Comparison of ENCODE assay signal across 13 cellular contexts in the genomic region with DNA sequence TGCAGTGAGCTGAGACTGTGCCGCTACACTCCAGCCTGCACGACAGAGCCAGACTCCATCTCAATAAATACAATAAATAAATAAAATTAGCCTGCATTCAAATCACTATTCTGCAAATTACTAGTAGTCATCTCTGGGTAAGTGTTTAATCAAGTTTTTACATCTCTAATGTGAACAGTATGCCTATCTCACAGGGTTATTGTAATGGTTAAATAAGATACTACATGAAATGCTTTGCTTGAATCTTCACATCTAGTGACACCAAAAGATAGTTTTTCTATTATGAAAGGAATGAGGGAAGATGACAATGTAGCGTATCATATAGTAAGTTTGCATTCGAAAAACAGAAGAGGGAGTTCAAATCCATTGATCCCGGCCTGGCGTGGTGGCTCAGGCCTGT. TPM values are rescaled to one million over a fixed set of nuclear protein-coding genes. Genes with fewer than 3 reads are reported as not detected.
DNase-seq lines count a peak whose midpoint lies in the region; ATAC-seq and TF ChIP-seq lines count a peak whose summit lies in the region.
"Had no signal": no experiment of that assay in that cellular context is flagged by ENCODE, and none has a peak within 500 bp of the region (broad histone marks: within the 10 kb centered on the region; RNA-seq: fewer than 3 reads in every experiment).

No MANE protein-coding gene starts in this region.

- H3K4ac ChIP-seq in mesenchymal stem cell (ENCODE audit: low read depth in 1 of 2, low read length in 2 of 2): no peak overlapping the region

- H3K27ac ChIP-seq in mesenchymal stem cell (ENCODE audit: low read length, poor library complexity, severe bottlenecking): no peak overlapping the region

- H3K9me3 Mint-ChIP-seq in stimulated activated naive CD8-positive, alpha-beta T cell treated with anti-CD3 and anti-CD28 coated beads, Interleukin-15, Interleukin-2, amounts not matched to agents 100 ng/mL and 50 ng/mL, for 24 hours: no peaks in the 10 kb centered on the region
- no peaks in the 10 kb centered on the region for H3K9me3 Mint-ChIP-seq in WTC11

- TF ChIP-seq CTCF in WTC11 (IDR thresholded peaks at IDR 0.05): no peak

- peaks cover 17 to 45% of the 10 kb centered on the region in 2 experiments for H3K36me3 ChIP-seq in mesenchymal stem cell (ENCODE audit: control insufficient read depth in 1 of 2, insufficient read depth in 2 of 2, low read depth in 1 of 2, low read length in 2 of 2)

- H3K4me3 ChIP-seq in mesenchymal stem cell (ENCODE audit: insufficient read depth in 1 of 2, low read depth in 1 of 2, low read length in 2 of 2): peak overlapping the region in 1 of 2 experiments; percentile 93

- no peak overlapping the region for H3K14ac ChIP-seq in mesenchymal stem cell (ENCODE audit: low read length in 2 of 2)

- H3K79me1 ChIP-seq in mesenchymal stem cell (replicated peaks; ENCODE audit: low read length, poor library complexity, severe bottlenecking): peaks cover 15% of the 10 kb centered on the region

- CTCF ChIA-PET in WTC11 (lab: Charles Lee): interaction anchor here (0.9 to 3.1 kb wide), 18 partner anchors 10 to 267 kb away, joined by 3 to 44 read pairs (median 5); a partner anchor contains a TSS

- H3K9ac ChIP-seq in mesenchymal stem cell (ENCODE audit: low read length): peak overlapping the region; percentile 92

- H2BK120ac ChIP-seq in mesenchymal stem cell (ENCODE audit: low read depth, low read length): no peak overlapping the region

- H3K4me1 ChIP-seq in mesenchymal stem cell (ENCODE audit: control insufficient read depth, insufficient read depth, low read depth, low read length): peaks cover 12% of the 10 kb centered on the region

- no peak for DNase-seq in stimulated activated naive CD8-positive, alpha-beta T cell treated with anti-CD3 and anti-CD28 coated beads, Interleukin-15, Interleukin-2, amounts not matched to agents 100 U/mL and 50 U/mL, for 24 hours
- no peak for DNase-seq in WTC11 (ENCODE audit: low spot score)
- DNase-seq in mesenchymal stem cell: no peak
- DNase-seq in NCI-H187 treated with DMSO at 0.1 percent for 48 hours (lab: John Stamatoyannopoulos, UW): no peak
- no peak for DNase-seq in NCI-H146 treated with DMSO at 0.1 percent for 48 hours (lab: John Stamatoyannopoulos, UW; ENCODE audit: unreplicated experiment)
- DNase-seq: lower lobe of right lung; NCI-H345; stimulated activated naive CD4-positive, alpha-beta T cell treated with Interleukin-2 at 50 U/mL for 16 hours; WERI-Rb-1 had no signal

- peaks cover 57% of the 10 kb centered on the region for H3K4me1 Mint-ChIP-seq in stimulated activated naive CD8-positive, alpha-beta T cell treated with anti-CD3 and anti-CD28 coated beads, Interleukin-15, Interleukin-2, amounts not matched to agents 100 ng/mL and 50 ng/mL, for 24 hours (ENCODE audit: low read depth)
- H3K4me1 Mint-ChIP-seq in WTC11: peaks cover 23% of the 10 kb centered on the region

- peaks cover 56% of the 10 kb centered on the region for H3K36me3 Mint-ChIP-seq in stimulated activated naive CD8-positive, alpha-beta T cell treated with anti-CD3 and anti-CD28 coated beads, Interleukin-15, Interleukin-2, amounts not matched to agents 100 ng/mL and 50 ng/mL, for 24 hours (ENCODE audit: low read depth)
- H3K36me3 Mint-ChIP-seq in WTC11: peaks cover 42% of the 10 kb centered on the region

- no peaks in the 10 kb centered on the region for H3K27me3 Mint-ChIP-seq in stimulated activated naive CD8-positive, alpha-beta T cell treated with anti-CD3 and anti-CD28 coated beads, Interleukin-15, Interleukin-2, amounts not matched to agents 100 ng/mL and 50 ng/mL, for 24 hours
- no peaks in the 10 kb centered on the region for H3K27me3 Mint-ChIP-seq in WTC11 (ENCODE audit: low read depth)

- no peak overlapping the region for H2BK15ac ChIP-seq in mesenchymal stem cell (ENCODE audit: low read depth, poor library complexity, severe bottlenecking)

- H3K27ac Mint-ChIP-seq in stimulated activated naive CD8-positive, alpha-beta T cell treated with anti-CD3 and anti-CD28 coated beads, Interleukin-15, Interleukin-2, amounts not matched to agents 100 ng/mL and 50 ng/mL, for 24 hours: no peak overlapping the region
- H3K27ac Mint-ChIP-seq in WTC11: peak overlapping the region; percentile 68

- 97% methylated on average over 5 of the region's 6 CpGs for WGBS in mesenchymal stem cell

- no peak overlapping the region for H3K4me2 ChIP-seq in mesenchymal stem cell (ENCODE audit: low read length, poor library complexity, severe bottlenecking)

- H3K18ac ChIP-seq in mesenchymal stem cell (ENCODE audit: low read depth in 1 of 2, low read length in 2 of 2): no peak overlapping the region

- H2AFZ ChIP-seq in mesenchymal stem cell (ENCODE audit: low read depth, low read length): no peak overlapping the region

- H4K8ac ChIP-seq in mesenchymal stem cell (ENCODE audit: low read length): no peak overlapping the region

- no peaks in the 10 kb centered on the region for H3K27me3 ChIP-seq in mesenchymal stem cell (ENCODE audit: control insufficient read depth in 1 of 2, insufficient read depth in 1 of 2, low read length in 2 of 2)

- no peak overlapping the region for H2AK5ac ChIP-seq in mesenchymal stem cell (ENCODE audit: low read length, severe bottlenecking)

- no peak for ATAC-seq in stimulated activated naive CD8-positive, alpha-beta T cell treated with anti-CD3 and anti-CD28 coated beads, Interleukin-15, Interleukin-2, amounts not matched to agents 100 U/mL and 50 U/mL, for 24 hours
- ATAC-seq in WTC11: no peak
- no peak for ATAC-seq in HG02885 (IDR thresholded peaks at IDR 0.05; ENCODE audit: poor library complexity, unreplicated experiment)
- ATAC-seq in GM19463 (IDR thresholded peaks at IDR 0.05; ENCODE audit: unreplicated experiment): no peak
- ATAC-seq: esophagus mucosa, lower lobe of right lung had no signal

- POLR2A ChIA-PET in WTC11 (lab: Charles Lee): interaction anchor here (0.6 to 2.7 kb wide), 4 partner anchors 29 to 89 kb away, joined by 3 to 9 read pairs (median 4); a partner anchor contains a TSS

- no peak overlapping the region for H4K91ac ChIP-seq in mesenchymal stem cell (ENCODE audit: low read length)

- H2BK5ac ChIP-seq in mesenchymal stem cell (ENCODE audit: low read depth, low read length, poor library complexity, severe bottlenecking): no peak overlapping the region

- no peaks in the 10 kb centered on the region for H3K9me3 ChIP-seq in mesenchymal stem cell (ENCODE audit: control insufficient read depth, low read length)
- H3K9me3 ChIP-seq: lower lobe of right lung had no signal

- H3K23ac ChIP-seq in mesenchymal stem cell (ENCODE audit: low read length in 2 of 2): no peak overlapping the region

- H2BK12ac ChIP-seq in mesenchymal stem cell (ENCODE audit: low read length in 2 of 2): no peak overlapping the region

- H3K4me3 Mint-ChIP-seq in stimulated activated naive CD8-positive, alpha-beta T cell treated with anti-CD3 and anti-CD28 coated beads, Interleukin-15, Interleukin-2, amounts not matched to agents 100 ng/mL and 50 ng/mL, for 24 hours: peak overlapping the region; percentile 91
- peak overlapping the region; percentile 87 for H3K4me3 Mint-ChIP-seq in WTC11

TF ChIP-seq in WTC11, 78 proteins besides CTCF, POLR2A, EP300 and RAD21 (continues in another document):
- no peak for TF ChIP-seq MXD4 (CRISPR knock-in tag; IDR thresholded peaks at IDR 0.05; ENCODE audit: borderline replicate concordance)
- TF ChIP-seq NR2C2 (CRISPR knock-in tag; IDR thresholded peaks at IDR 0.05): no peak
- TF ChIP-seq HMGA2 (CRISPR knock-in tag; IDR thresholded peaks at IDR 0.05): no peak
- TF ChIP-seq, protein P1, sequence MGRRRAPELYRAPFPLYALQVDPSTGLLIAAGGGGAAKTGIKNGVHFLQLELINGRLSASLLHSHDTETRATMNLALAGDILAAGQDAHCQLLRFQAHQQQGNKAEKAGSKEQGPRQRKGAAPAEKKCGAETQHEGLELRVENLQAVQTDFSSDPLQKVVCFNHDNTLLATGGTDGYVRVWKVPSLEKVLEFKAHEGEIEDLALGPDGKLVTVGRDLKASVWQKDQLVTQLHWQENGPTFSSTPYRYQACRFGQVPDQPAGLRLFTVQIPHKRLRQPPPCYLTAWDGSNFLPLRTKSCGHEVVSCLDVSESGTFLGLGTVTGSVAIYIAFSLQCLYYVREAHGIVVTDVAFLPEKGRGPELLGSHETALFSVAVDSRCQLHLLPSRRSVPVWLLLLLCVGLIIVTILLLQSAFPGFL (CRISPR knock-in tag; IDR thresholded peaks at IDR 0.05; ENCODE audit: borderline replicate concordance): no peak
- TF ChIP-seq OVOL2 (CRISPR knock-in tag; IDR thresholded peaks at IDR 0.05; ENCODE audit: borderline replicate concordance): no peak
- TF ChIP-seq ZNF671 (CRISPR knock-in tag; IDR thresholded peaks at IDR 0.05): no peak
- no peak for TF ChIP-seq ZNF121 (CRISPR knock-in tag; IDR thresholded peaks at IDR 0.05)
- TF ChIP-seq ZNF263 (CRISPR knock-in tag; IDR thresholded peaks at IDR 0.05; ENCODE audit: low read depth): no peak
- TF ChIP-seq, protein P2, sequence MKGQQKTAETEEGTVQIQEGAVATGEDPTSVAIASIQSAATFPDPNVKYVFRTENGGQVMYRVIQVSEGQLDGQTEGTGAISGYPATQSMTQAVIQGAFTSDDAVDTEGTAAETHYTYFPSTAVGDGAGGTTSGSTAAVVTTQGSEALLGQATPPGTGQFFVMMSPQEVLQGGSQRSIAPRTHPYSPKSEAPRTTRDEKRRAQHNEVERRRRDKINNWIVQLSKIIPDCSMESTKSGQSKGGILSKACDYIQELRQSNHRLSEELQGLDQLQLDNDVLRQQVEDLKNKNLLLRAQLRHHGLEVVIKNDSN (CRISPR knock-in tag; IDR thresholded peaks at IDR 0.05): no peak
- TF ChIP-seq PRRX2 (CRISPR knock-in tag; IDR thresholded peaks at IDR 0.05): no peak

RNA-seq across cellular contexts. Expression of a gene that starts 2.1 kb away (rescaled TPM):
- 274 to 286 TPM (median 276 TPM) in 3 replicates for total RNA-seq in WTC11 (2021)
- 183 TPM for polyA plus RNA-seq in mesenchymal stem cell (2013, experiment 1 of 2)
- polyA plus RNA-seq in mesenchymal stem cell (2013, experiment 2 of 2): 189 TPM

RNA-seq across cellular contexts. Expression of a gene that starts 21.2 kb away (rescaled TPM):
- total RNA-seq in WTC11 (2021): 29.8 to 36.9 TPM (median 33.9 TPM) in 3 replicates
- polyA plus RNA-seq in mesenchymal stem cell (2013, experiment 1 of 2): 17.7 TPM
- polyA plus RNA-seq in mesenchymal stem cell (2013, experiment 2 of 2): 17.6 TPM

RNA-seq across cellular contexts. Expression of a gene that starts 21.3 kb away (rescaled TPM):
- total RNA-seq in WTC11 (2021): 59.5 to 75.3 TPM (median 60.4 TPM) in 3 replicates
- polyA plus RNA-seq in mesenchymal stem cell (2013, experiment 1 of 2): 51.1 TPM
- polyA plus RNA-seq in mesenchymal stem cell (2013, experiment 2 of 2): 56.2 TPM

RNA-seq across cellular contexts. Expression of a gene that starts 28.5 kb away (rescaled TPM):
- total RNA-seq in WTC11 (2021): 327 to 470 TPM (median 463 TPM) in 3 replicates
- polyA plus RNA-seq in mesenchymal stem cell (2013, experiment 1 of 2): 419 TPM
- 417 TPM for polyA plus RNA-seq in mesenchymal stem cell (2013, experiment 2 of 2)

RNA-seq across cellular contexts. Expression of a gene that starts 29.5 kb away (rescaled TPM):
- 511 to 573 TPM (median 515 TPM) in 3 replicates for total RNA-seq in WTC11 (2021)
- polyA plus RNA-seq in mesenchymal stem cell (2013, experiment 1 of 2): 718 TPM
- 727 TPM for polyA plus RNA-seq in mesenchymal stem cell (2013, experiment 2 of 2)
